18 cellular contexts compared by ENCODE assay signal in genomic region chr3:13133011-13133410, GRCh38. TPM values are rescaled to one million over a fixed set of nuclear protein-coding genes. Genes with fewer than 3 reads are reported as not detected.
DNase-seq lines count a peak whose midpoint lies in the region; ATAC-seq lines count a peak whose summit lies in the region.
"Had no signal": no experiment of that assay in that cellular context is flagged by ENCODE, and none has a peak within 500 bp of the region (broad histone marks: within the 10 kb centered on the region; RNA-seq: fewer than 3 reads in every experiment).

No MANE protein-coding gene starts in this region.

- ATAC-seq in activated CD8-positive, alpha-beta memory T cell treated with anti-CD3 and anti-CD28 coated beads, Interleukin-2, amount 10 ng/mL, durations not matched to agents 7 days and 5 days = no peak
- no peak for ATAC-seq in T-helper 17 cell
- no peak for ATAC-seq in HG02981 (IDR thresholded peaks at IDR 0.05; ENCODE audit: unreplicated experiment)
- ATAC-seq in HG02885 (IDR thresholded peaks at IDR 0.05; ENCODE audit: poor library complexity, unreplicated experiment) = no peak
- ATAC-seq: A549; CD8-positive, alpha-beta T cell; GM12878; GM23338 had no signal

- peaks cover 31% of the 10 kb centered on the region for H3K27me3 Mint-ChIP-seq in activated CD8-positive, alpha-beta memory T cell treated with anti-CD3 and anti-CD28 coated beads, Interleukin-2, amount 10 ng/mL, durations not matched to agents 7 days and 5 days
- peaks cover 44% of the 10 kb centered on the region for H3K27me3 Mint-ChIP-seq in T-helper 17 cell

- no peaks in the 10 kb centered on the region for H3K9me3 Mint-ChIP-seq in activated CD8-positive, alpha-beta memory T cell treated with anti-CD3 and anti-CD28 coated beads, Interleukin-2, amount 10 ng/mL, durations not matched to agents 7 days and 5 days (ENCODE audit: low read depth)
- H3K9me3 Mint-ChIP-seq: CD8-positive, alpha-beta T cell; GM23338 had no signal

- H3K9me3 ChIP-seq in T-helper 17 cell (ENCODE audit: control insufficient read depth, low read length, poor library complexity, severe bottlenecking) = no peaks in the 10 kb centered on the region
- H3K9me3 ChIP-seq: A549 had no signal

- no peak overlapping the region for H3K4me3 Mint-ChIP-seq in activated CD8-positive, alpha-beta memory T cell treated with anti-CD3 and anti-CD28 coated beads, Interleukin-2, amount 10 ng/mL, durations not matched to agents 7 days and 5 days
- no peak overlapping the region for H3K4me3 Mint-ChIP-seq in T-helper 17 cell
- H3K4me3 Mint-ChIP-seq: CD8-positive, alpha-beta T cell; GM23338 had no signal

- H3K36me3 Mint-ChIP-seq in activated CD8-positive, alpha-beta memory T cell treated with anti-CD3 and anti-CD28 coated beads, Interleukin-2, amount 10 ng/mL, durations not matched to agents 7 days and 5 days = no peaks in the 10 kb centered on the region
- H3K36me3 Mint-ChIP-seq in T-helper 17 cell (ENCODE audit: low read depth) = no peaks in the 10 kb centered on the region
- H3K36me3 Mint-ChIP-seq: CD8-positive, alpha-beta T cell had no signal

- CTCF ChIA-PET in activated CD8-positive, alpha-beta memory T cell treated with anti-CD3 and anti-CD28 coated beads, Interleukin-2, amount 10 ng/mL, durations not matched to agents 7 days and 5 days (lab: Charles Lee) = no interaction called here

- H3K4me1 Mint-ChIP-seq in activated CD8-positive, alpha-beta memory T cell treated with anti-CD3 and anti-CD28 coated beads, Interleukin-2, amount 10 ng/mL, durations not matched to agents 7 days and 5 days = no peaks in the 10 kb centered on the region
- peaks cover 4% of the 10 kb centered on the region for H3K4me1 Mint-ChIP-seq in T-helper 17 cell

- DNase-seq in activated CD8-positive, alpha-beta memory T cell treated with anti-CD3 and anti-CD28 coated beads, Interleukin-2, amount 50 U/mL, for 4 hours = peak; percentile 4
- no peak for DNase-seq in activated CD8-positive, alpha-beta memory T cell treated with anti-CD3 and anti-CD28 coated beads, Interleukin-2, amount 10 ng/mL, durations not matched to agents 7 days and 5 days
- DNase-seq in T-helper 17 cell (no peak), islet precursor cell (peak; percentile 25)
- DNase-seq in activated CD4-positive, alpha-beta T cell treated with anti-CD3 and anti-CD28 coated beads, Interleukin-2, amount 50 U/mL, for 1 hour = no peak
- DNase-seq: AML-193; Calu3; CD8-positive, alpha-beta T cell; DMS 273 treated with DMSO at 0.1 percent for 48 hours; DMS53; DND-41; EL; HCEC 1CT had no signal

- H3K27ac Mint-ChIP-seq in activated CD8-positive, alpha-beta memory T cell treated with anti-CD3 and anti-CD28 coated beads, Interleukin-2, amount 10 ng/mL, durations not matched to agents 7 days and 5 days = no peak overlapping the region
- peak overlapping the region; percentile 11 for H3K27ac Mint-ChIP-seq in T-helper 17 cell
- H3K27ac Mint-ChIP-seq: CD8-positive, alpha-beta T cell; GM23338 had no signal

RNA-seq across cellular contexts. Expression of gene IQSEC1, which starts 59.8 kb away (rescaled TPM):
- 10 to 100 TPM; 37.6 to 71.4 TPM for total RNA-seq in activated CD8-positive, alpha-beta memory T cell treated with anti-CD3 and anti-CD28 coated beads, Interleukin-2, amount 10 ng/mL, durations not matched to agents 7 days and 5 days
- total RNA-seq in T-helper 17 cell = 100 to 1,000 TPM; 114 to 128 TPM

Comparison
In these comparisons a context has a peak if more than half of its experiments do, and no peak if none do; other contexts are left out.
1. DNase-seq: peak in activated CD8-positive, alpha-beta memory T cell treated with anti-CD3 and anti-CD28 coated beads, Interleukin-2, amount 50 U/mL, for 4 hours (single experiment) and islet precursor cell (single experiment); none in activated CD8-positive, alpha-beta memory T cell treated with anti-CD3 and anti-CD28 coated beads, Interleukin-2, amount 10 ng/mL, durations not matched to agents 7 days and 5 days (single experiment), T-helper 17 cell (0 of 3) and activated CD4-positive, alpha-beta T cell treated with anti-CD3 and anti-CD28 coated beads, Interleukin-2, amount 50 U/mL, for 1 hour (single experiment).